ENCODE assay signal across 24 cellular contexts in genomic region chr9:87277346-87277745, GRCh38.
DNase-seq lines count a peak whose midpoint lies in the region; ATAC-seq, FAIRE-seq and TF ChIP-seq lines count a peak whose summit lies in the region.
"Had no signal": no experiment of that assay in that cellular context is flagged by ENCODE, and none has a peak within 500 bp of the region (broad histone marks: within the 10 kb centered on the region; RNA-seq: fewer than 3 reads in every experiment).

No MANE protein-coding gene starts in this region.

- POLR2A ChIA-PET in activated CD4-positive, alpha-beta T cell treated with anti-CD3 and anti-CD28 coated beads, Interleukin-2, amount 10 ng/mL, durations not matched to agents 7 days and 5 days (lab: Charles Lee) = no interaction called here
- POLR2A ChIA-PET in MCF 10A (lab: Yijun Ruan, JAX) (no interaction called here), HepG2 (lab: Yijun Ruan, JAX) (no interaction called here)

- FAIRE-seq in HepG2 (lab: Jason Lieb, UNC) = no peak
- FAIRE-seq: islet of Langerhans, RCC 7860 had no signal

- H3K36me3 ChIP-seq in WERI-Rb-1 (no peaks in the 10 kb centered on the region), HepG2 (replicated peaks in 1 of 2; ENCODE audit: control insufficient read depth in 1 of 2, insufficient read depth in 2 of 2, low read length in 2 of 2) (no peaks in the 10 kb centered on the region)
- H3K36me3 ChIP-seq: ascending aorta, right atrium auricular region, stomach, upper lobe of right lung had no signal

- H3K27ac ChIP-seq in WERI-Rb-1 = no peak overlapping the region
- H3K27ac ChIP-seq in HepG2 (ENCODE audit: extremely low read length, insufficient read depth, low read length) = no peak overlapping the region
- H3K27ac ChIP-seq: ascending aorta, right atrium auricular region, stomach, upper lobe of right lung had no signal

- CTCF ChIA-PET in activated CD4-positive, alpha-beta T cell treated with anti-CD3 and anti-CD28 coated beads, Interleukin-2, amount 10 ng/mL, durations not matched to agents 7 days and 5 days (lab: Charles Lee) = no interaction called here
- CTCF ChIA-PET in MCF 10A (lab: Yijun Ruan, JAX) = no interaction called here
- CTCF ChIA-PET in HepG2 (lab: Yijun Ruan, JAX; ENCODE audit: low intra/inter-chr PET ratio, low total read pairs) = no interaction called here

- no peak for TF ChIP-seq POLR2A in HepG2 (IDR thresholded peaks at IDR 0.05; ENCODE audit: insufficient read depth in 1 of 2, low read depth in 2 of 2, low read length in 2 of 2)

- TF ChIP-seq RAD21 in HepG2 (CRISPR knock-in tag; IDR thresholded peaks at IDR 0.05) = no peak

- H4K20me1 ChIP-seq in HepG2 (ENCODE audit: insufficient read depth, low read length) = no peaks in the 10 kb centered on the region

- no peak overlapping the region for H3K4me2 ChIP-seq in HepG2 (ENCODE audit: low read depth, low read length)

- no peak overlapping the region for H3K4me3 Mint-ChIP-seq in activated CD4-positive, alpha-beta T cell treated with anti-CD3 and anti-CD28 coated beads, Interleukin-2, amount 10 ng/mL, durations not matched to agents 7 days and 5 days
- no peak overlapping the region for H3K4me3 Mint-ChIP-seq in MCF 10A (ENCODE audit: unreplicated experiment)
- peak overlapping the region; percentile 50 for H3K4me3 Mint-ChIP-seq in stimulated activated effector memory CD8-positive, alpha-beta T cell treated with anti-CD3 and anti-CD28 coated beads, Interleukin-12 subunit alpha, Interleukin-12 subunit beta, amount 100 ng/mL, for 72 hours
- H3K4me3 Mint-ChIP-seq: CD4-positive, CD25-positive, alpha-beta regulatory T cell; H9 had no signal

- H2AFZ ChIP-seq in HepG2 (ENCODE audit: low read length) = no peak overlapping the region

- peak overlapping the region; percentile 74 for H3K27ac Mint-ChIP-seq in activated CD4-positive, alpha-beta T cell treated with anti-CD3 and anti-CD28 coated beads, Interleukin-2, amount 10 ng/mL, durations not matched to agents 7 days and 5 days
- no peak overlapping the region for H3K27ac Mint-ChIP-seq in MCF 10A (ENCODE audit: low read depth, unreplicated experiment)
- peak overlapping the region; percentile 29 for H3K27ac Mint-ChIP-seq in stimulated activated effector memory CD8-positive, alpha-beta T cell treated with anti-CD3 and anti-CD28 coated beads, Interleukin-12 subunit alpha, Interleukin-12 subunit beta, amount 100 ng/mL, for 72 hours
- H3K27ac Mint-ChIP-seq: CD4-positive, CD25-positive, alpha-beta regulatory T cell; H9 had no signal

- no peaks in the 10 kb centered on the region for H3K79me2 ChIP-seq in HepG2 (ENCODE audit: insufficient read depth, low read length)

- H3K9ac ChIP-seq in HepG2 (ENCODE audit: insufficient read depth, low read depth, low read length) = no peak overlapping the region

- H3K4me1 ChIP-seq in HepG2 (ENCODE audit: insufficient read depth, low read length) = no peaks in the 10 kb centered on the region
- H3K4me1 ChIP-seq: right atrium auricular region, stomach, upper lobe of right lung had no signal

- intact Hi-C loops in MCF 10A (cut with micrococcal nuclease) = no loop called here
- intact Hi-C loops in HepG2 (cut with micrococcal nuclease; ENCODE audit: unreplicated experiment) = no loop called here

- DNase-seq in activated CD4-positive, alpha-beta T cell treated with anti-CD3 and anti-CD28 coated beads, Interleukin-2, amount 10 ng/mL, durations not matched to agents 7 days and 5 days = no peak
- no peak for DNase-seq in activated CD4-positive, alpha-beta T cell treated with anti-CD3 and anti-CD28 coated beads, Interleukin-2, amount 50 U/mL, for 4 hours
- DNase-seq in MCF 10A (ENCODE audit: unreplicated experiment) (peak; percentile 33), iris pigment epithelial cell (ENCODE audit: low read depth) (peak; percentile 65), WERI-Rb-1 (no peak), HepG2 (ENCODE audit: low spot score) (no peak), foreskin fibroblast (no peak)
- DNase-seq in stimulated activated effector memory CD8-positive, alpha-beta T cell treated with anti-CD3 and anti-CD28 coated beads, Interleukin-12 subunit alpha, Interleukin-12 subunit beta, amount 100 ng/mL, for 72 hours (ENCODE audit: low spot score in 2 of 2) = no peak
- DNase-seq: activated CD8-positive, alpha-beta memory T cell treated with anti-CD3 and anti-CD28 coated beads for 24 hours; activated effector memory CD4-positive, alpha-beta T cell treated with Interleukin-2 at 50 U/mL for 16 hours; CD4-positive, CD25-positive, alpha-beta regulatory T cell; dermis blood vessel endothelial cell; erythroblast; H9; head of caudate nucleus; NCI-H1092 treated with DMSO at 0.1 percent for 48 hours; NCI-H2171; NCI-H774; stomach; upper lobe of right lung had no signal

- no peak for ATAC-seq in stimulated activated effector memory CD8-positive, alpha-beta T cell treated with anti-CD3 and anti-CD28 coated beads, Interleukin-12 subunit alpha, Interleukin-12 subunit beta, amount 100 ng/mL, for 72 hours
- ATAC-seq in HepG2 = no peak
- ATAC-seq: upper lobe of right lung had no signal

- H3K9me3 ChIP-seq in WERI-Rb-1 (ENCODE audit: severe bottlenecking) = no peaks in the 10 kb centered on the region
- H3K9me3 ChIP-seq in HepG2 (ENCODE audit: low read length) = no peaks in the 10 kb centered on the region
- H3K9me3 ChIP-seq: ascending aorta, right atrium auricular region, stomach, upper lobe of right lung had no signal

- peaks cover 29% of the 10 kb centered on the region for H3K4me1 Mint-ChIP-seq in activated CD4-positive, alpha-beta T cell treated with anti-CD3 and anti-CD28 coated beads, Interleukin-2, amount 10 ng/mL, durations not matched to agents 7 days and 5 days
- peaks cover 10% of the 10 kb centered on the region for H3K4me1 Mint-ChIP-seq in MCF 10A (ENCODE audit: insufficient read depth, unreplicated experiment)
- peaks cover 36% of the 10 kb centered on the region for H3K4me1 Mint-ChIP-seq in stimulated activated effector memory CD8-positive, alpha-beta T cell treated with anti-CD3 and anti-CD28 coated beads, Interleukin-12 subunit alpha, Interleukin-12 subunit beta, amount 100 ng/mL, for 72 hours
- H3K4me1 Mint-ChIP-seq: CD4-positive, CD25-positive, alpha-beta regulatory T cell; H9 had no signal

- WGBS in HepG2 (ENCODE audit: low lambda C conversion rate) = 9% methylated on average over 3 of the region's 3 CpGs

- no peaks in the 10 kb centered on the region for H3K9me3 Mint-ChIP-seq in activated CD4-positive, alpha-beta T cell treated with anti-CD3 and anti-CD28 coated beads, Interleukin-2, amount 10 ng/mL, durations not matched to agents 7 days and 5 days
- H3K9me3 Mint-ChIP-seq in MCF 10A (ENCODE audit: unreplicated experiment) = no peaks in the 10 kb centered on the region
- no peaks in the 10 kb centered on the region for H3K9me3 Mint-ChIP-seq in stimulated activated effector memory CD8-positive, alpha-beta T cell treated with anti-CD3 and anti-CD28 coated beads, Interleukin-12 subunit alpha, Interleukin-12 subunit beta, amount 100 ng/mL, for 72 hours
- H3K9me3 Mint-ChIP-seq: H9 had no signal

- peaks cover 10% of the 10 kb centered on the region for H3K27me3 Mint-ChIP-seq in activated CD4-positive, alpha-beta T cell treated with anti-CD3 and anti-CD28 coated beads, Interleukin-2, amount 10 ng/mL, durations not matched to agents 7 days and 5 days
- H3K27me3 Mint-ChIP-seq in MCF 10A (ENCODE audit: insufficient read depth, unreplicated experiment) = no peaks in the 10 kb centered on the region
- H3K27me3 Mint-ChIP-seq: CD4-positive, CD25-positive, alpha-beta regulatory T cell had no signal

- TF ChIP-seq CTCF in MCF 10A (IDR thresholded peaks at IDR 0.05; ENCODE audit: unreplicated experiment) (no peak), WERI-Rb-1 (IDR thresholded peaks at IDR 0.05; ENCODE audit: low read depth, low read length) (no peak), HepG2 (CRISPR knock-in tag; IDR thresholded peaks at IDR 0.05) (no peak), foreskin fibroblast (IDR thresholded peaks at IDR 0.05; ENCODE audit: low read depth, low read length) (no peak)

- H3K4me3 ChIP-seq in WERI-Rb-1 (ENCODE audit: low read depth, low read length) (no peak overlapping the region), HepG2 (replicated peaks in 1 of 3; ENCODE audit: insufficient read depth in 1 of 3, low read depth in 2 of 3, low read length in 3 of 3) (no peak overlapping the region), foreskin fibroblast (ENCODE audit: low read depth in 1 of 2, low read length in 2 of 2) (no peak overlapping the region)
- H3K4me3 ChIP-seq: ascending aorta, right atrium auricular region, stomach, upper lobe of right lung had no signal

- H3K36me3 Mint-ChIP-seq in activated CD4-positive, alpha-beta T cell treated with anti-CD3 and anti-CD28 coated beads, Interleukin-2, amount 10 ng/mL, durations not matched to agents 7 days and 5 days (ENCODE audit: low read depth) = no peaks in the 10 kb centered on the region
- no peaks in the 10 kb centered on the region for H3K36me3 Mint-ChIP-seq in MCF 10A (ENCODE audit: insufficient read depth, unreplicated experiment)
- H3K36me3 Mint-ChIP-seq in stimulated activated effector memory CD8-positive, alpha-beta T cell treated with anti-CD3 and anti-CD28 coated beads, Interleukin-12 subunit alpha, Interleukin-12 subunit beta, amount 100 ng/mL, for 72 hours = no peaks in the 10 kb centered on the region
- H3K36me3 Mint-ChIP-seq: CD4-positive, CD25-positive, alpha-beta regulatory T cell had no signal

- H3K27me3 ChIP-seq in WERI-Rb-1 (ENCODE audit: insufficient read depth, low read depth, severe bottlenecking) (peaks cover 52% of the 10 kb centered on the region), HepG2 (ENCODE audit: control insufficient read depth in 1 of 2, insufficient read depth in 2 of 2, low read length in 2 of 2) (no peaks in the 10 kb centered on the region)
- H3K27me3 ChIP-seq: ascending aorta, right atrium auricular region, stomach, upper lobe of right lung had no signal

- in situ Hi-C loops in HepG2 (cut with HindIII; ENCODE audit: extremely low pct_ligation_motif_present, low pct_unique_long_range_greater_than_20kb) = no loop called here

- BruUV-seq in MCF 10A (replicated peaks; lab: Mats Ljungman, UMichigan) (no TSS peak), HepG2 (replicated peaks; lab: Mats Ljungman, UMichigan) (no TSS peak)

- TF ChIP-seq EP300 in HepG2 (IDR thresholded peaks at IDR 0.05; ENCODE audit: low read depth in 2 of 2, low read length in 2 of 2) = no peak
- no peak for TF ChIP-seq EP300 in HepG2 (CRISPR knock-in tag; IDR thresholded peaks at IDR 0.05; ENCODE audit: borderline replicate concordance)

TF ChIP-seq in HepG2, 621 proteins besides CTCF, POLR2A, EP300 and RAD21:
- no peak for TF ChIP-seq YEATS2 (CRISPR knock-in tag; IDR thresholded peaks at IDR 0.05; ENCODE audit: borderline replicate concordance)

Comparison
In these comparisons a context has a peak if more than half of its experiments do, and no peak if none do; other contexts are left out.
1. DNase-seq: peak in MCF 10A (single experiment) and iris pigment epithelial cell (single experiment); none in activated CD4-positive, alpha-beta T cell treated with anti-CD3 and anti-CD28 coated beads, Interleukin-2, amount 10 ng/mL, durations not matched to agents 7 days and 5 days (single experiment), activated CD4-positive, alpha-beta T cell treated with anti-CD3 and anti-CD28 coated beads, Interleukin-2, amount 50 U/mL, for 4 hours (0 of 2), stimulated activated effector memory CD8-positive, alpha-beta T cell treated with anti-CD3 and anti-CD28 coated beads, Interleukin-12 subunit alpha, Interleukin-12 subunit beta, amount 100 ng/mL, for 72 hours (0 of 2), WERI-Rb-1 (single experiment), HepG2 (single experiment) and foreskin fibroblast (0 of 2).